Comparison of ENCODE assay signal across 26 cellular contexts in the genomic region with DNA sequence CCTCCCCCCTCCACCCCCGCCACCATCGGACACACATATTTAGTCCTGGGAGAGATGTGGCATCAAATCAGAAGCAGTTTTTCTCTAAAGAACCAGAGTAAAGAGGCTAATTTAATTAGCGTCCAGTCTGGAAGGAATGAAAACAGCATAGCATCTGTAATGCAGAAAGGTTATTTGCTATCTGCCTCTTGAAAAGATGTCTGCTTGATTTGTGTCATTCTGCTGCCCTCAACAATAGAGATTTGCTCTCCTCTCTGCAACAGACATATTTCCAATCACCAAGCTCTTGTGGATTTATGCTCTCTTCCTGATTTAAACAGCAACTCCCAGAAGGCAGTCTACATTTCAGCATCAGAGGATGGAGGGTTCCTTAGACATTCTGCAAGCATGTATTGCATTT.
"Had no signal": no experiment of that assay in that cellular context is flagged by ENCODE, and none has a peak within 500 bp of the region (broad histone marks: within the 10 kb centered on the region; RNA-seq: fewer than 3 reads in every experiment).

No MANE protein-coding gene starts in this region.

- ATAC-seq: activated CD8-positive, alpha-beta memory T cell treated with anti-CD3 and anti-CD28 coated beads, Interleukin-2, amount 10 ng/mL, durations not matched to agents 7 days and 5 days; activated CD8-positive, alpha-beta T cell treated with anti-CD3 and anti-CD28 coated beads, Interleukin-2, amount 10 ng/mL, durations not matched to agents 7 days and 5 days; activated naive CD8-positive, alpha-beta T cell treated with anti-CD3 and anti-CD28 coated beads, Interleukin-2, amount 50 U/mL, for 24 hours; esophagus mucosa; heart left ventricle; left colon; lower lobe of right lung; natural killer cell; right cardiac atrium had no signal

- H3K27me3 ChIP-seq: breast epithelium, heart left ventricle, suprapubic skin, tibial artery had no signal

- H3K36me3 ChIP-seq: breast epithelium, heart left ventricle, lower lobe of right lung, suprapubic skin, tibial artery had no signal

- H3K27ac Mint-ChIP-seq: activated B cell treated with CpG ODN at 0.5 μM for 24 hours; activated CD8-positive, alpha-beta memory T cell treated with anti-CD3 and anti-CD28 coated beads, Interleukin-2, amount 10 ng/mL, durations not matched to agents 7 days and 5 days; activated CD8-positive, alpha-beta T cell treated with anti-CD3 and anti-CD28 coated beads, Interleukin-2, amount 10 ng/mL, durations not matched to agents 7 days and 5 days; activated naive CD4-positive, alpha-beta T cell treated with anti-CD3 and anti-CD28 coated beads, Interleukin-2, amount 50 U/mL, for 24 hours; activated naive CD8-positive, alpha-beta T cell treated with anti-CD3 and anti-CD28 coated beads, Interleukin-2, amount 50 U/mL, for 24 hours; activated T-helper 2 cell treated with anti-CD3 and anti-CD28 coated beads, Interferon-gamma antibody, Interleukin-2, Interleukin-4, amounts not matched to agents 10 μg/mL and 5 μg/mL and 100 μg/mL, durations not matched to agents 14 hours and 24 hours and 36 hours; immature natural killer cell; natural killer cell had no signal

- H3K4me3 ChIP-seq: breast epithelium, heart left ventricle, lower lobe of right lung, suprapubic skin, tibial artery had no signal

- H3K4me3 Mint-ChIP-seq: activated B cell treated with CpG ODN at 0.5 μM for 24 hours; activated CD8-positive, alpha-beta memory T cell treated with anti-CD3 and anti-CD28 coated beads, Interleukin-2, amount 10 ng/mL, durations not matched to agents 7 days and 5 days; activated CD8-positive, alpha-beta T cell treated with anti-CD3 and anti-CD28 coated beads, Interleukin-2, amount 10 ng/mL, durations not matched to agents 7 days and 5 days; activated naive CD4-positive, alpha-beta T cell treated with anti-CD3 and anti-CD28 coated beads, Interleukin-2, amount 50 U/mL, for 24 hours; activated naive CD8-positive, alpha-beta T cell treated with anti-CD3 and anti-CD28 coated beads, Interleukin-2, amount 50 U/mL, for 24 hours; immature natural killer cell; natural killer cell had no signal

- H3K27ac ChIP-seq: breast epithelium, heart left ventricle, lower lobe of right lung, suprapubic skin, tibial artery had no signal

- H3K36me3 Mint-ChIP-seq: activated CD8-positive, alpha-beta memory T cell treated with anti-CD3 and anti-CD28 coated beads, Interleukin-2, amount 10 ng/mL, durations not matched to agents 7 days and 5 days; activated naive CD4-positive, alpha-beta T cell treated with anti-CD3 and anti-CD28 coated beads, Interleukin-2, amount 50 U/mL, for 24 hours; immature natural killer cell; natural killer cell had no signal

- H3K27me3 Mint-ChIP-seq: activated naive CD4-positive, alpha-beta T cell treated with anti-CD3 and anti-CD28 coated beads, Interleukin-2, amount 50 U/mL, for 24 hours had no signal

- H3K9me3 ChIP-seq: breast epithelium, heart left ventricle, lower lobe of right lung, suprapubic skin, tibial artery had no signal

- H3K4me1 Mint-ChIP-seq: activated B cell treated with CpG ODN at 0.5 μM for 24 hours; activated CD8-positive, alpha-beta memory T cell treated with anti-CD3 and anti-CD28 coated beads, Interleukin-2, amount 10 ng/mL, durations not matched to agents 7 days and 5 days; activated naive CD4-positive, alpha-beta T cell treated with anti-CD3 and anti-CD28 coated beads, Interleukin-2, amount 50 U/mL, for 24 hours; activated naive CD8-positive, alpha-beta T cell treated with anti-CD3 and anti-CD28 coated beads, Interleukin-2, amount 50 U/mL, for 24 hours; immature natural killer cell; natural killer cell had no signal

- H3K4me1 ChIP-seq: breast epithelium, heart left ventricle, lower lobe of right lung, suprapubic skin, tibial artery had no signal

- H3K9me3 Mint-ChIP-seq: activated B cell treated with CpG ODN at 0.5 μM for 24 hours; activated naive CD4-positive, alpha-beta T cell treated with anti-CD3 and anti-CD28 coated beads, Interleukin-2, amount 50 U/mL, for 24 hours; activated naive CD8-positive, alpha-beta T cell treated with anti-CD3 and anti-CD28 coated beads, Interleukin-2, amount 50 U/mL, for 24 hours; activated T-helper 2 cell treated with anti-CD3 and anti-CD28 coated beads, Interferon-gamma antibody, Interleukin-2, Interleukin-4, amounts not matched to agents 10 μg/mL and 5 μg/mL and 100 μg/mL, durations not matched to agents 14 hours and 24 hours and 36 hours; immature natural killer cell; natural killer cell had no signal

- DNase-seq: activated B cell treated with CpG ODN at 0.5 μM for 24 hours; activated CD8-positive, alpha-beta memory T cell treated with anti-CD3 and anti-CD28 coated beads, Interleukin-2, amount 10 ng/mL, durations not matched to agents 7 days and 5 days; activated CD8-positive, alpha-beta T cell treated with anti-CD3 and anti-CD28 coated beads, Interleukin-2, amount 10 ng/mL, durations not matched to agents 7 days and 5 days; activated naive CD8-positive, alpha-beta T cell treated with anti-CD3 and anti-CD28 coated beads, Interleukin-2, amount 50 U/mL, for 24 hours; activated T-cell treated with anti-CD3 and anti-CD28 coated beads, Interleukin-2, amount 50 U/mL, for 48 hours; amygdala; central memory CD4-positive, alpha-beta T cell; foreskin fibroblast; heart left ventricle; hypothalamus; immature natural killer cell; kidney; left colon; lower lobe of right lung; mesenchymal stem cell; natural killer cell; occipital lobe; right cardiac atrium; stimulated activated naive CD4-positive, alpha-beta T cell; T-helper 2 cell; tibial artery had no signal
